In genomic region chr14:93028724-93029076, GRCh38 we compare ENCODE assay signal across 1 cellular context.
TF ChIP-seq lines count a peak whose summit lies in the region.

No MANE protein-coding gene starts in this region.

TF ChIP-seq in H1, 55 proteins besides CTCF, POLR2A, EP300 and RAD21:
- no peak for TF ChIP-seq TAF1 (IDR thresholded peaks at IDR 0.05; ENCODE audit: low read depth, low read length)
- no peak for TF ChIP-seq ATF3 (IDR thresholded peaks at IDR 0.05; ENCODE audit: insufficient read depth, low read depth, low read length)
- no peak for TF ChIP-seq HDAC2 (IDR thresholded peaks at IDR 0.05; ENCODE audit: borderline replicate concordance in 1 of 2, low read depth in 2 of 2, low read length in 2 of 2)
- no peak for TF ChIP-seq JUN (IDR thresholded peaks at IDR 0.05; ENCODE audit: low read depth, low read length)
- TF ChIP-seq TAF7 (optimal IDR thresholded peaks at IDR 0.05; ENCODE audit: borderline replicate concordance, low read depth, low read length), result no peak
- no peak for TF ChIP-seq ATF2 (IDR thresholded peaks at IDR 0.05; ENCODE audit: low read length)
- TF ChIP-seq CREB1 (IDR thresholded peaks at IDR 0.05), result no peak
- TF ChIP-seq CHD7 (IDR thresholded peaks at IDR 0.05; ENCODE audit: insufficient replicate concordance, low read length), result no peak
- no peak for TF ChIP-seq KDM5A (IDR thresholded peaks at IDR 0.05; ENCODE audit: low read length)
- TF ChIP-seq E2F6 (IDR thresholded peaks at IDR 0.05), result no peak
